Comparison of ENCODE assay signal across 15 cellular contexts in the genomic region with DNA sequence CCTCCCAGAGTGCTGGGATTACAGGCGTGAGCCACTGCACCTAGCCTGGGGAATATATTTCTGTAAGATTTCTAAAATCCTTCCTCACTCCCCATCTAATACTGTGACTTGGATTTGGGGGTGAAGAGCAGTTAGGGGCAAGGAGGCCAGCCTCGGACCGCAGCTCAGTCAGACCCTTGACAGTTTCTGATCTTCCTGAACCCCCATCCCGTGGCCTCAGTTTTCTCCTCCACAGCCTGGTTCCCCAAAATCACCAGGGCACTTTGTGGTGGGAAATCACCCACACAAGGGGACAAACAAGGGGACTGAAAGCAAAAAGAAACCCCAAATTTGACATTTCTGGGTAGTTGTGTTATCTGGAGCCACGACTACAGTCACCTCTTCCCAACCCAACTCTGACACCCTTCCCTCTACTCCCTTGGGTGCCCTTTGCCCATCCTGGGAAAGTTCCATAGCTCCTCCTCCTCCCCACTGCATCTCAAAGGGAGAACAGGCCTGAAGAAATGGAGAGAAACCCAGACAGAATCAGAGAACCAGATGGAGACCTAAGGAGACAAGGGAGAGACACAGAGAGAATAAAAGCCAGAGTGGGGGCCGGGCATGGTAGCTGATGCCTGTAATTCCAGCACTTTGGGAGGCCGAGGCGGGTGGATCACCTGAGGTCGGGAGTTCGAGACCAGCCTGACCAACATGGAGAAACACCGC. TPM values are rescaled to one million over a fixed set of nuclear protein-coding genes. Genes with fewer than 3 reads are reported as not detected.
DNase-seq lines count a peak whose midpoint lies in the region; ATAC-seq and TF ChIP-seq lines count a peak whose summit lies in the region.
"Had no signal": no experiment of that assay in that cellular context is flagged by ENCODE, and none has a peak within 500 bp of the region (broad histone marks: within the 10 kb centered on the region; RNA-seq: fewer than 3 reads in every experiment).

No MANE protein-coding gene starts in this region.

- H3K4me1 Mint-ChIP-seq in CD4-positive, alpha-beta T cell (ENCODE audit: low read depth): peaks cover 49% of the 10 kb centered on the region
- peaks cover 33% of the 10 kb centered on the region for H3K4me1 Mint-ChIP-seq in activated T-helper 2 cell treated with anti-CD3 and anti-CD28 coated beads, Interferon-gamma antibody, Interleukin-2, Interleukin-4, amounts not matched to agents 10 μg/mL and 5 μg/mL and 100 μg/mL, durations not matched to agents 14 hours and 24 hours and 36 hours (ENCODE audit: low read depth)
- peaks cover 15% of the 10 kb centered on the region for H3K4me1 Mint-ChIP-seq in nephron

- H3K9ac ChIP-seq in Karpas-422 (ENCODE audit: low read length): peak overlapping the region; percentile 1; the same call in 1 of the 2 replicates

- H3K27ac ChIP-seq in CD4-positive, alpha-beta T cell (ENCODE audit: low read depth, low read length): no peak overlapping the region
- H3K27ac ChIP-seq in Karpas-422 (ENCODE audit: low read length): no peak overlapping the region

- H3K4me3 Mint-ChIP-seq in CD4-positive, alpha-beta T cell: peak overlapping the region; percentile 92
- peak overlapping the region; percentile 72 for H3K4me3 Mint-ChIP-seq in activated T-helper 2 cell treated with anti-CD3 and anti-CD28 coated beads, Interferon-gamma antibody, Interleukin-2, Interleukin-4, amounts not matched to agents 10 μg/mL and 5 μg/mL and 100 μg/mL, durations not matched to agents 14 hours and 24 hours and 36 hours (ENCODE audit: low read depth)
- H3K4me3 Mint-ChIP-seq in nephron: peak overlapping the region; percentile 16 to 45 (median 23)

- CTCF ChIA-PET in CD4-positive, alpha-beta T cell (lab: Charles Lee): interaction anchor here (3.3 kb wide), 1 partner anchor 63 kb away, joined by 14 read pairs; no protein-coding TSS in a partner anchor

- H3K27ac Mint-ChIP-seq in CD4-positive, alpha-beta T cell: peak overlapping the region; percentile 95
- H3K27ac Mint-ChIP-seq in activated T-helper 2 cell treated with anti-CD3 and anti-CD28 coated beads, Interferon-gamma antibody, Interleukin-2, Interleukin-4, amounts not matched to agents 10 μg/mL and 5 μg/mL and 100 μg/mL, durations not matched to agents 14 hours and 24 hours and 36 hours: peak overlapping the region; percentile 12
- no peak overlapping the region for H3K27ac Mint-ChIP-seq in nephron

- no peak for ATAC-seq in CD4-positive, alpha-beta T cell (ENCODE audit: poor library complexity)
- no peak for ATAC-seq in HG02623 (IDR thresholded peaks at IDR 0.05; ENCODE audit: unreplicated experiment)
- ATAC-seq: gastrocnemius medialis had no signal

- no peaks in the 10 kb centered on the region for H3K9me2 ChIP-seq in Karpas-422 (replicated peaks; ENCODE audit: insufficient read depth, low read length)

- H4K20me1 ChIP-seq in Karpas-422 (ENCODE audit: insufficient read depth, low read depth, low read length): no peaks in the 10 kb centered on the region

- no peaks in the 10 kb centered on the region for H3K27me3 Mint-ChIP-seq in CD4-positive, alpha-beta T cell
- no peaks in the 10 kb centered on the region for H3K27me3 Mint-ChIP-seq in activated T-helper 2 cell treated with anti-CD3 and anti-CD28 coated beads, Interferon-gamma antibody, Interleukin-2, Interleukin-4, amounts not matched to agents 10 μg/mL and 5 μg/mL and 100 μg/mL, durations not matched to agents 14 hours and 24 hours and 36 hours (ENCODE audit: low read depth)
- H3K27me3 Mint-ChIP-seq in nephron (ENCODE audit: low read depth): no peaks in the 10 kb centered on the region

- H2AFZ ChIP-seq in Karpas-422 (ENCODE audit: low read length): no peak overlapping the region

- no peaks in the 10 kb centered on the region; the same call in 1 of the 2 replicates for H3K36me3 ChIP-seq in Karpas-422 (ENCODE audit: insufficient read depth, low read length)
- H3K36me3 ChIP-seq: BE2C, gastrocnemius medialis, prostate gland had no signal

- POLR2A ChIA-PET in CD4-positive, alpha-beta T cell (lab: Charles Lee): interaction anchor here (0.5 to 6.6 kb wide), 3 partner anchors 10 to 53 kb away, joined by 3 to 137 read pairs (median 136); partner anchors contain the start of gene STAT5B

- no peak for TF ChIP-seq CTCF in CD4-positive, alpha-beta T cell (IDR thresholded peaks at IDR 0.05)
- TF ChIP-seq CTCF in nephron (IDR thresholded peaks at IDR 0.05; ENCODE audit: unreplicated experiment in 3 of 3): no peak

- intact Hi-C loops in CD4-positive, alpha-beta T cell (cut with DNase I, micrococcal nuclease): no loop called here
- intact Hi-C loops in activated T-helper 2 cell treated with anti-CD3 and anti-CD28 coated beads, Interferon-gamma antibody, Interleukin-2, Interleukin-4, amounts not matched to agents 10 μg/mL and 5 μg/mL and 100 μg/mL, durations not matched to agents 14 hours and 24 hours and 36 hours (cut with micrococcal nuclease): no loop called here

- no peaks in the 10 kb centered on the region for H3K9me3 Mint-ChIP-seq in CD4-positive, alpha-beta T cell
- no peaks in the 10 kb centered on the region for H3K9me3 Mint-ChIP-seq in activated T-helper 2 cell treated with anti-CD3 and anti-CD28 coated beads, Interferon-gamma antibody, Interleukin-2, Interleukin-4, amounts not matched to agents 10 μg/mL and 5 μg/mL and 100 μg/mL, durations not matched to agents 14 hours and 24 hours and 36 hours
- no peaks in the 10 kb centered on the region for H3K9me3 Mint-ChIP-seq in nephron

- H3K4me2 ChIP-seq in Karpas-422 (ENCODE audit: low read depth, low read length, poor library complexity, severe bottlenecking): peak overlapping the region; percentile 78

- peaks cover 55% of the 10 kb centered on the region for H3K4me1 ChIP-seq in Karpas-422 (ENCODE audit: low read length)
- H3K4me1 ChIP-seq: BE2C had no signal

- no peaks in the 10 kb centered on the region for H3K9me3 ChIP-seq in CD4-positive, alpha-beta T cell (ENCODE audit: control insufficient read depth, low read length)
- no peaks in the 10 kb centered on the region for H3K9me3 ChIP-seq in Karpas-422 (ENCODE audit: low read length)
- H3K9me3 ChIP-seq: BE2C, gastrocnemius medialis, prostate gland had no signal

- peaks cover 41% of the 10 kb centered on the region for H3K79me2 ChIP-seq in Karpas-422 (ENCODE audit: low read length)

- peaks cover 17% of the 10 kb centered on the region for H3K36me3 Mint-ChIP-seq in CD4-positive, alpha-beta T cell (ENCODE audit: low read depth)
- H3K36me3 Mint-ChIP-seq in activated T-helper 2 cell treated with anti-CD3 and anti-CD28 coated beads, Interferon-gamma antibody, Interleukin-2, Interleukin-4, amounts not matched to agents 10 μg/mL and 5 μg/mL and 100 μg/mL, durations not matched to agents 14 hours and 24 hours and 36 hours (ENCODE audit: low read depth): peaks cover 45% of the 10 kb centered on the region
- no peaks in the 10 kb centered on the region for H3K36me3 Mint-ChIP-seq in nephron (ENCODE audit: low read depth)

- DNase-seq in CD4-positive, alpha-beta T cell: no peak
- DNase-seq in Karpas-422: no peak
- DNase-seq in activated T-helper 2 cell treated with anti-CD3 and anti-CD28 coated beads, Interferon-gamma antibody, Interleukin-2, Interleukin-4, amounts not matched to agents 10 μg/mL and 5 μg/mL and 100 μg/mL, durations not matched to agents 14 hours and 24 hours and 36 hours (ENCODE audit: low spot score): no peak
- DNase-seq in LoVo (ENCODE audit: low spot score): no peak
- DNase-seq in stimulated activated CD4-positive, alpha-beta T cell treated with anti-CD3 and anti-CD28 coated beads, Interleukin-2, amount 100 ng/mL, for 24 hours: no peak
- no peak for DNase-seq in nucleus accumbens (lab: John Stamatoyannopoulos, UW)
- DNase-seq: BE2C, EL, midbrain, NCI-H1436, NCI-H526 had no signal

- no peaks in the 10 kb centered on the region for H3K27me3 ChIP-seq in CD4-positive, alpha-beta T cell (ENCODE audit: control insufficient read depth, insufficient read depth, low read length)
- no peaks in the 10 kb centered on the region for H3K27me3 ChIP-seq in Karpas-422 (ENCODE audit: low read length)
- H3K27me3 ChIP-seq: gastrocnemius medialis had no signal

- no peak overlapping the region for H3K4me3 ChIP-seq in Karpas-422 (ENCODE audit: low read length)
- H3K4me3 ChIP-seq: prostate gland had no signal

RNA-seq across cellular contexts. Expression of gene STAT5A, which starts 2.8 kb away (rescaled TPM):
- 100 to 1,000 TPM; 141 to 150 TPM for total RNA-seq in CD4-positive, alpha-beta T cell
- 62.3 and 160 TPM in 2 replicates for total RNA-seq in Karpas-422 (2014; rRNA removed; shearing (Covaris generic); ENCODE audit: low replicate concordance)
- 288 and 302 TPM in 2 replicates for total RNA-seq in activated T-helper 2 cell treated with anti-CD3 and anti-CD28 coated beads, Interferon-gamma antibody, Interleukin-2, Interleukin-4, amounts not matched to agents 10 μg/mL and 5 μg/mL and 100 μg/mL, durations not matched to agents 14 hours and 24 hours and 36 hours

RNA-seq across cellular contexts. Expression of gene STAT5B, which starts 9.3 kb away (rescaled TPM):
- 100 to 1,000 TPM in 1 of 2 experiments, 10 to 100 TPM in 1; 99.4 to 104 TPM for total RNA-seq in CD4-positive, alpha-beta T cell
- total RNA-seq in Karpas-422 (2014; rRNA removed; shearing (Covaris generic); ENCODE audit: low replicate concordance): 110 and 142 TPM in 2 replicates
- 162 and 164 TPM in 2 replicates for total RNA-seq in activated T-helper 2 cell treated with anti-CD3 and anti-CD28 coated beads, Interferon-gamma antibody, Interleukin-2, Interleukin-4, amounts not matched to agents 10 μg/mL and 5 μg/mL and 100 μg/mL, durations not matched to agents 14 hours and 24 hours and 36 hours

Comparison
In these comparisons a context has a peak if more than half of its experiments do, and no peak if none do; other contexts are left out.
1. H3K27ac Mint-ChIP-seq: peak in CD4-positive, alpha-beta T cell (single experiment) and activated T-helper 2 cell treated with anti-CD3 and anti-CD28 coated beads, Interferon-gamma antibody, Interleukin-2, Interleukin-4, amounts not matched to agents 10 μg/mL and 5 μg/mL and 100 μg/mL, durations not matched to agents 14 hours and 24 hours and 36 hours (single experiment); none in nephron (0 of 3).
2. H3K4me3 Mint-ChIP-seq: peak in every context shown above with its lines; median percentile 92 in CD4-positive, alpha-beta T cell; 72 in activated T-helper 2 cell treated with anti-CD3 and anti-CD28 coated beads, Interferon-gamma antibody, Interleukin-2, Interleukin-4, amounts not matched to agents 10 μg/mL and 5 μg/mL and 100 μg/mL, durations not matched to agents 14 hours and 24 hours and 36 hours; 23 in nephron.